Comparison of ENCODE assay signal across 1 cellular context in genomic region chr7:1531263-1531978, GRCh38.
TF ChIP-seq lines count a peak whose summit lies in the region.

No MANE protein-coding gene starts in this region.

TF ChIP-seq in H1, 55 proteins besides CTCF, POLR2A, EP300 and RAD21:
- TF ChIP-seq, protein P1, sequence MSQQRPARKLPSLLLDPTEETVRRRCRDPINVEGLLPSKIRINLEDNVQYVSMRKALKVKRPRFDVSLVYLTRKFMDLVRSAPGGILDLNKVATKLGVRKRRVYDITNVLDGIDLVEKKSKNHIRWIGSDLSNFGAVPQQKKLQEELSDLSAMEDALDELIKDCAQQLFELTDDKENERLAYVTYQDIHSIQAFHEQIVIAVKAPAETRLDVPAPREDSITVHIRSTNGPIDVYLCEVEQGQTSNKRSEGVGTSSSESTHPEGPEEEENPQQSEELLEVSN (IDR thresholded peaks at IDR 0.05), result 0 out of 2 replicates have a peak, but pooled peaks have one; percentile 6
- no peak for TF ChIP-seq KDM1A (IDR thresholded peaks at IDR 0.05; ENCODE audit: borderline replicate concordance, low read length)
- TF ChIP-seq KDM4A (IDR thresholded peaks at IDR 0.05; ENCODE audit: low read depth, low read length, severe bottlenecking), result peak; percentile 6
